8 cellular contexts compared by ENCODE assay signal in genomic region chr16:11105038-11105903, GRCh38.
DNase-seq lines count a peak whose midpoint lies in the region; ATAC-seq and TF ChIP-seq lines count a peak whose summit lies in the region.

No MANE protein-coding gene starts in this region.

- H3K36me3 ChIP-seq in HUES6 (ENCODE audit: control insufficient read depth, insufficient read depth, low read length) (no peaks in the 10 kb centered on the region), mucosa of descending colon (ENCODE audit: low read depth) (no peaks in the 10 kb centered on the region)

- TF ChIP-seq CTCF in coronary artery (IDR thresholded peaks at IDR 0.05) (no peak), mucosa of descending colon (IDR thresholded peaks at IDR 0.05) (no peak)

- H3K4me3 ChIP-seq in HUES6 (ENCODE audit: low read depth, low read length) (no peak overlapping the region), coronary artery (peak overlapping the region; percentile 19), mucosa of descending colon (no peak overlapping the region)

- H3K9ac ChIP-seq in HUES6 (ENCODE audit: low read length) = peak overlapping the region; percentile 19

- H3K4me1 ChIP-seq in HUES6 (ENCODE audit: control insufficient read depth, insufficient read depth, low read length) (peaks cover 22% of the 10 kb centered on the region), mucosa of descending colon (ENCODE audit: low read depth) (peaks cover 18% of the 10 kb centered on the region)

- DNase-seq in ELR (ENCODE audit: low read depth) (peak; percentile 90), coronary artery (ENCODE audit: low spot score) (no peak), mucosa of descending colon (no peak), substantia nigra (lab: John Stamatoyannopoulos, UW) (no peak), NCI-H128 (lab: John Stamatoyannopoulos, UW; ENCODE audit: unreplicated experiment) (no peak)

- no peaks in the 10 kb centered on the region for H3K27me3 ChIP-seq in HUES6 (ENCODE audit: control insufficient read depth, insufficient read depth, low read length)

- TF ChIP-seq POLR2A in Raji (IDR thresholded peaks at IDR 0.05; ENCODE audit: insufficient read depth, low read depth, low read length) = peak; percentile 65

- intact Hi-C loops in mucosa of descending colon (cut with DNase I, micrococcal nuclease) = no loop called here

- peak overlapping the region; percentile 7; the same call in 1 of the 2 replicates for H3K27ac ChIP-seq in HUES6 (ENCODE audit: low read depth, low read length)
- peak overlapping the region; percentile 43 to 64 for H3K27ac ChIP-seq in coronary artery
- no peak overlapping the region for H3K27ac ChIP-seq in substantia nigra (ENCODE audit: low read depth, low read length, poor library complexity, severe bottlenecking)

- ATAC-seq in GM21447 (IDR thresholded peaks at IDR 0.05; ENCODE audit: unreplicated experiment) (peak; percentile 74), mucosa of descending colon (peak; percentile 57)

- H3K9me3 ChIP-seq in HUES6 (ENCODE audit: control insufficient read depth, insufficient read depth, low read depth, low read length) (no peaks in the 10 kb centered on the region), mucosa of descending colon (peaks cover 1% of the 10 kb centered on the region)
